In genomic region chr12:68086019-68086603, GRCh38 we compare ENCODE assay signal across 23 cellular contexts.
"Had no signal": no experiment of that assay in that cellular context is flagged by ENCODE, and none has a peak within 500 bp of the region (broad histone marks: within the 10 kb centered on the region; RNA-seq: fewer than 3 reads in every experiment).

No MANE protein-coding gene starts in this region.

- H3K27ac ChIP-seq: coronary artery, esophagus muscularis mucosa, lower lobe of right lung, parathyroid adenoma, right atrium auricular region, sigmoid colon, testis had no signal

- H3K36me3 ChIP-seq: esophagus muscularis mucosa, lower lobe of right lung, right atrium auricular region, sigmoid colon, tibial artery had no signal

- H3K9ac ChIP-seq: parathyroid adenoma had no signal

- H2AFZ ChIP-seq: parathyroid adenoma had no signal

- DNase-seq: dermis blood vessel endothelial cell; effector memory CD4-positive, alpha-beta T cell; hypothalamus; immature natural killer cell; left ventricle myocardium superior; lower lobe of right lung; natural killer cell; sigmoid colon; stimulated activated CD4-positive, alpha-beta T cell treated with anti-CD3 and anti-CD28 coated beads, Interleukin-2, amount 100 ng/mL, for 24 hours; stimulated activated CD4-positive, alpha-beta T cell treated with anti-CD3 and anti-CD28 coated beads, Interleukin-4, amount 100 ng/mL, for 24 hours; stimulated activated naive CD8-positive, alpha-beta T cell treated with anti-CD3 and anti-CD28 coated beads, Interleukin-15, Interleukin-2, amounts not matched to agents 100 U/mL and 50 U/mL, for 24 hours; substantia nigra; testis had no signal

- H3K4me3 Mint-ChIP-seq: immature natural killer cell; memory B cell; natural killer cell; neural crest cell; stimulated activated effector memory CD8-positive, alpha-beta T cell treated with anti-CD3 and anti-CD28 coated beads, Interleukin-12 subunit alpha, Interleukin-12 subunit beta, amount 100 ng/mL, for 72 hours; type B pancreatic cell had no signal

- H3K9me3 ChIP-seq: lower lobe of right lung, right atrium auricular region, testis had no signal

- H3K27me3 Mint-ChIP-seq: memory B cell, progenitor cell of endocrine pancreas, type B pancreatic cell had no signal

- H3K4me1 Mint-ChIP-seq: memory B cell had no signal

- H3K36me3 Mint-ChIP-seq: stimulated activated effector memory CD8-positive, alpha-beta T cell treated with anti-CD3 and anti-CD28 coated beads, Interleukin-12 subunit alpha, Interleukin-12 subunit beta, amount 100 ng/mL, for 72 hours; type B pancreatic cell had no signal

- H3K27me3 ChIP-seq: esophagus muscularis mucosa, right atrium auricular region, sigmoid colon, testis, tibial artery had no signal

- H3K27ac Mint-ChIP-seq: immature natural killer cell; memory B cell; natural killer cell; progenitor cell of endocrine pancreas; stimulated activated effector memory CD8-positive, alpha-beta T cell treated with anti-CD3 and anti-CD28 coated beads, Interleukin-12 subunit alpha, Interleukin-12 subunit beta, amount 100 ng/mL, for 72 hours; type B pancreatic cell had no signal

- ATAC-seq: left ventricle myocardium superior; stimulated activated effector memory CD8-positive, alpha-beta T cell treated with anti-CD3 and anti-CD28 coated beads, Interleukin-12 subunit alpha, Interleukin-12 subunit beta, amount 100 ng/mL, for 72 hours; stimulated activated naive CD8-positive, alpha-beta T cell treated with anti-CD3 and anti-CD28 coated beads, Interleukin-15, Interleukin-2, amounts not matched to agents 100 U/mL and 50 U/mL, for 24 hours had no signal

- H3K79me2 ChIP-seq: parathyroid adenoma had no signal

- H3K4me3 ChIP-seq: coronary artery, esophagus muscularis mucosa, lower lobe of right lung, right atrium auricular region, sigmoid colon, testis, tibial artery had no signal

- H3K4me1 ChIP-seq: esophagus muscularis mucosa, lower lobe of right lung, parathyroid adenoma, right atrium auricular region, sigmoid colon, testis had no signal
